In the genomic region with DNA sequence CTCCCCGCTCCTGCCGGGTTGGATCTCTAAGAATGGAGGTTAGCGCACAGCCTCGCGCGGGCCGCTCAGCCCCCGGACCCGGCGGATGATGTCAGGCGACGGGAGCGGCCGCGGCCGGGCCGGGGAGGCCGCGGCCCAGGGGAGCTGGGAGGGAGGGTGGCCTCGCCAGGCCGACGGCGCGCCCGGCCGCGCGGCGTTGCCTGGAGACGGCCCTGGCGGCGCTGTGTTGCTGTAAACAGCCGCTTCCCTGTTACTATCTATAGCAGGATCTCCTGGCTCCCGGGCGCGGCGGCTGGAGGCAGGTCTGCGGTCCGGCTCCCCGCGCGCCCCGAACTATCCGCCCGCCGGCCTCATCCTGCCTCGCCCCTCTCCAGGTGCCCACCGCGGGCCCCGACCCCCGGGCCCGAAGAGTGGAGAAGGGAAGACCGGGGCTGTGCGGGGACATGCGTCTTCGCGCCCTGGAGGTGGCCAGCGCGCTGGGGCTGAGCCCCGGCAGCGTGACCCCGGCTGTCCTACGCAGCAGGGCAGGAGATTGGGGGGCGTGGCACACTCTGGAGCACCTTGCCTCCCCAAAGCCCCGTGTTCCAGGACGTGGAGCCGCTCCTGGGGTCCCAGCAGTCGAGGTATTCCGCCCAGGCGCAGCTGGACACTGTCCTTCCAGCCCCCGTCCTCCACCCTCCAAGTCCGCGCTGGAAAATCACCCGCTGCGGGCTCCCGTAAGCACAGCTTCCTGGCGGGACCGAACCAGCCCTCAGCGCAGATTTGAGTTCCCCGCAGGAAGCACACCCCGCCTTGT, we compare ENCODE assay signal across 1 cellular context.
TF ChIP-seq lines count a peak whose summit lies in the region.

No MANE protein-coding gene starts in this region.

TF ChIP-seq in GM12878, 131 proteins besides CTCF, POLR2A, EP300 and RAD21 (continued from another document and continues in another):
- TF ChIP-seq, protein P1, sequence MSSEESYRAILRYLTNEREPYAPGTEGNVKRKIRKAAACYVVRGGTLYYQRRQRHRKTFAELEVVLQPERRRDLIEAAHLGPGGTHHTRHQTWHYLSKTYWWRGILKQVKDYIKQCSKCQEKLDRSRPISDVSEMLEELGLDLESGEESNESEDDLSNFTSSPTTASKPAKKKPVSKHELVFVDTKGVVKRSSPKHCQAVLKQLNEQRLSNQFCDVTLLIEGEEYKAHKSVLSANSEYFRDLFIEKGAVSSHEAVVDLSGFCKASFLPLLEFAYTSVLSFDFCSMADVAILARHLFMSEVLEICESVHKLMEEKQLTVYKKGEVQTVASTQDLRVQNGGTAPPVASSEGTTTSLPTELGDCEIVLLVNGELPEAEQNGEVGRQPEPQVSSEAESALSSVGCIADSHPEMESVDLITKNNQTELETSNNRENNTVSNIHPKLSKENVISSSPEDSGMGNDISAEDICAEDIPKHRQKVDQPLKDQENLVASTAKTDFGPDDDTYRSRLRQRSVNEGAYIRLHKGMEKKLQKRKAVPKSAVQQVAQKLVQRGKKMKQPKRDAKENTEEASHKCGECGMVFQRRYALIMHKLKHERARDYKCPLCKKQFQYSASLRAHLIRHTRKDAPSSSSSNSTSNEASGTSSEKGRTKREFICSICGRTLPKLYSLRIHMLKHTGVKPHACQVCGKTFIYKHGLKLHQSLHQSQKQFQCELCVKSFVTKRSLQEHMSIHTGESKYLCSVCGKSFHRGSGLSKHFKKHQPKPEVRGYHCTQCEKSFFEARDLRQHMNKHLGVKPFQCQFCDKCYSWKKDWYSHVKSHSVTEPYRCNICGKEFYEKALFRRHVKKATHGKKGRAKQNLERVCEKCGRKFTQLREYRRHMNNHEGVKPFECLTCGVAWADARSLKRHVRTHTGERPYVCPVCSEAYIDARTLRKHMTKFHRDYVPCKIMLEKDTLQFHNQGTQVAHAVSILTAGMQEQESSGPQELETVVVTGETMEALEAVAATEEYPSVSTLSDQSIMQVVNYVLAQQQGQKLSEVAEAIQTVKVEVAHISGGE (CRISPR knock-in tag; IDR thresholded peaks at IDR 0.05): no peak
- TF ChIP-seq PAX8 (IDR thresholded peaks at IDR 0.05) (no peak), TCF7 (IDR thresholded peaks at IDR 0.05; ENCODE audit: borderline replicate concordance) (no peak), SIX5 (IDR thresholded peaks at IDR 0.05; ENCODE audit: low read depth, low read length, severe bottlenecking) (no peak), SP1 (IDR thresholded peaks at IDR 0.05; ENCODE audit: low read depth, low read length) (no peak), NFXL1 (IDR thresholded peaks at IDR 0.05; ENCODE audit: borderline replicate concordance) (no peak), FOXK2 (IDR thresholded peaks at IDR 0.05) (no peak), CEBPB (IDR thresholded peaks at IDR 0.05; ENCODE audit: borderline replicate concordance in 1 of 2, low read depth in 2 of 2, low read length in 2 of 2) (no peak), TBL1XR1 (IDR thresholded peaks at IDR 0.05; ENCODE audit: low read depth, low read length) (no peak), POLR2AphosphoS5 (IDR thresholded peaks at IDR 0.05; ENCODE audit: low read length) (no peak), ZNF622 (IDR thresholded peaks at IDR 0.05) (no peak), DPF2 (IDR thresholded peaks at IDR 0.05) (0 out of 2 replicates have a peak, but pooled peaks have one; percentile 64), TCF12 (IDR thresholded peaks at IDR 0.05; ENCODE audit: low read depth, low read length) (0 out of 2 replicates have a peak, but pooled peaks have one; percentile 11), MTA3 (IDR thresholded peaks at IDR 0.05; ENCODE audit: borderline replicate concordance, low read length) (no peak), CHD1 (IDR thresholded peaks at IDR 0.05; ENCODE audit: low read depth, low read length) (no peak), ATF7 (IDR thresholded peaks at IDR 0.05; ENCODE audit: low read depth) (no peak), HDGF (IDR thresholded peaks at IDR 0.05) (no peak), IKZF2 (IDR thresholded peaks at IDR 0.05) (0 out of 4 replicates have a peak, but pooled peaks of 1 of the 2 experiments have one; percentile 21), SUZ12 (IDR thresholded peaks at IDR 0.05; ENCODE audit: unreplicated experiment) (peak; percentile 42), SMAD5 (IDR thresholded peaks at IDR 0.05; ENCODE audit: low read depth) (no peak), BCL11A (IDR thresholded peaks at IDR 0.05; ENCODE audit: low read depth, low read length) (no peak), MXI1 (IDR thresholded peaks at IDR 0.05; ENCODE audit: low read depth, low read length) (peak; percentile 58), SPI1 (IDR thresholded peaks at IDR 0.05; ENCODE audit: borderline replicate concordance, insufficient read depth, low read depth, low read length) (no peak), NRF1 (conservative IDR thresholded peaks at IDR 0.05; ENCODE audit: low read depth, low read length) (no peak)
- TF ChIP-seq, protein P2, sequence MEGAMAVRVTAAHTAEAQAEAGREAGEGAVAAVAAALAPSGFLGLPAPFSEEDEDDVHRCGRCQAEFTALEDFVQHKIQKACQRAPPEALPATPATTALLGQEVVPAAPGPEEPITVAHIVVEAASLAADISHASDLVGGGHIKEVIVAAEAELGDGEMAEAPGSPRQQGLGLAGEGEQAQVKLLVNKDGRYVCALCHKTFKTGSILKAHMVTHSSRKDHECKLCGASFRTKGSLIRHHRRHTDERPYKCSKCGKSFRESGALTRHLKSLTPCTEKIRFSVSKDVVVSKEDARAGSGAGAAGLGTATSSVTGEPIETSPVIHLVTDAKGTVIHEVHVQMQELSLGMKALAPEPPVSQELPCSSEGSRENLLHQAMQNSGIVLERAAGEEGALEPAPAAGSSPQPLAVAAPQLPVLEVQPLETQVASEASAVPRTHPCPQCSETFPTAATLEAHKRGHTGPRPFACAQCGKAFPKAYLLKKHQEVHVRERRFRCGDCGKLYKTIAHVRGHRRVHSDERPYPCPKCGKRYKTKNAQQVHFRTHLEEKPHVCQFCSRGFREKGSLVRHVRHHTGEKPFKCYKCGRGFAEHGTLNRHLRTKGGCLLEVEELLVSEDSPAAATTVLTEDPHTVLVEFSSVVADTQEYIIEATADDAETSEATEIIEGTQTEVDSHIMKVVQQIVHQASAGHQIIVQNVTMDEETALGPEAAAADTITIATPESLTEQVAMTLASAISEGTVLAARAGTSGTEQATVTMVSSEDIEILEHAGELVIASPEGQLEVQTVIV (IDR thresholded peaks at IDR 0.05; ENCODE audit: borderline replicate concordance, partially characterized antibody): no peak
- TF ChIP-seq, protein P3, sequence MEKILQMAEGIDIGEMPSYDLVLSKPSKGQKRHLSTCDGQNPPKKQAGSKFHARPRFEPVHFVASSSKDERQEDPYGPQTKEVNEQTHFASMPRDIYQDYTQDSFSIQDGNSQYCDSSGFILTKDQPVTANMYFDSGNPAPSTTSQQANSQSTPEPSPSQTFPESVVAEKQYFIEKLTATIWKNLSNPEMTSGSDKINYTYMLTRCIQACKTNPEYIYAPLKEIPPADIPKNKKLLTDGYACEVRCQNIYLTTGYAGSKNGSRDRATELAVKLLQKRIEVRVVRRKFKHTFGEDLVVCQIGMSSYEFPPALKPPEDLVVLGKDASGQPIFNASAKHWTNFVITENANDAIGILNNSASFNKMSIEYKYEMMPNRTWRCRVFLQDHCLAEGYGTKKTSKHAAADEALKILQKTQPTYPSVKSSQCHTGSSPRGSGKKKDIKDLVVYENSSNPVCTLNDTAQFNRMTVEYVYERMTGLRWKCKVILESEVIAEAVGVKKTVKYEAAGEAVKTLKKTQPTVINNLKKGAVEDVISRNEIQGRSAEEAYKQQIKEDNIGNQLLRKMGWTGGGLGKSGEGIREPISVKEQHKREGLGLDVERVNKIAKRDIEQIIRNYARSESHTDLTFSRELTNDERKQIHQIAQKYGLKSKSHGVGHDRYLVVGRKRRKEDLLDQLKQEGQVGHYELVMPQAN (conservative IDR thresholded peaks at IDR 0.05): peak; percentile 67; the same call in 1 of the 2 replicates
- TF ChIP-seq, protein P4, sequence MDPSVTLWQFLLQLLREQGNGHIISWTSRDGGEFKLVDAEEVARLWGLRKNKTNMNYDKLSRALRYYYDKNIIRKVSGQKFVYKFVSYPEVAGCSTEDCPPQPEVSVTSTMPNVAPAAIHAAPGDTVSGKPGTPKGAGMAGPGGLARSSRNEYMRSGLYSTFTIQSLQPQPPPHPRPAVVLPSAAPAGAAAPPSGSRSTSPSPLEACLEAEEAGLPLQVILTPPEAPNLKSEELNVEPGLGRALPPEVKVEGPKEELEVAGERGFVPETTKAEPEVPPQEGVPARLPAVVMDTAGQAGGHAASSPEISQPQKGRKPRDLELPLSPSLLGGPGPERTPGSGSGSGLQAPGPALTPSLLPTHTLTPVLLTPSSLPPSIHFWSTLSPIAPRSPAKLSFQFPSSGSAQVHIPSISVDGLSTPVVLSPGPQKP (IDR thresholded peaks at IDR 0.05; ENCODE audit: low read depth, low read length): no peak
- TF ChIP-seq, protein P5, sequence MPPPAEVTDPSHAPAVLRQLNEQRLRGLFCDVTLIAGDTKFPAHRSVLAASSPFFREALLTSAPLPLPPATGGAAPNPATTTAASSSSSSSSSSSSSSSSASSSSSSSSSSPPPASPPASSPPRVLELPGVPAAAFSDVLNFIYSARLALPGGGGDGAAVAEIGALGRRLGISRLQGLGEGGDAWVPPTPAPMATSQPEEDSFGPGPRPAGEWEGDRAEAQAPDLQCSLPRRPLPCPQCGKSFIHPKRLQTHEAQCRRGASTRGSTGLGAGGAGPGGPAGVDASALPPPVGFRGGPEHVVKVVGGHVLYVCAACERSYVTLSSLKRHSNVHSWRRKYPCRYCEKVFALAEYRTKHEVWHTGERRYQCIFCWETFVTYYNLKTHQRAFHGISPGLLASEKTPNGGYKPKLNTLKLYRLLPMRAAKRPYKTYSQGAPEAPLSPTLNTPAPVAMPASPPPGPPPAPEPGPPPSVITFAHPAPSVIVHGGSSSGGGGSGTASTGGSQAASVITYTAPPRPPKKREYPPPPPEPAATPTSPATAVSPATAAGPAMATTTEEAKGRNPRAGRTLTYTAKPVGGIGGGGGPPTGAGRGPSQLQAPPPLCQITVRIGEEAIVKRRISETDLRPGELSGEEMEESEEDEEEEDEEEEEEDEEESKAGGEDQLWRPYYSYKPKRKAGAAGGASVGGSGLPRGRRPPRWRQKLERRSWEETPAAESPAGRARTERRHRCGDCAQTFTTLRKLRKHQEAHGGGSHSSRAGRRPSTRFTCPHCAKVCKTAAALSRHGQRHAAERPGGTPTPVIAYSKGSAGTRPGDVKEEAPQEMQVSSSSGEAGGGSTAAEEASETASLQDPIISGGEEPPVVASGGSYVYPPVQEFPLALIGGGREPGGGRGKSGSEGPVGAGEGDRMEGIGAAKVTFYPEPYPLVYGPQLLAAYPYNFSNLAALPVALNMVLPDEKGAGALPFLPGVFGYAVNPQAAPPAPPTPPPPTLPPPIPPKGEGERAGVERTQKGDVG (CRISPR knock-in tag; IDR thresholded peaks at IDR 0.05): no peak
- TF ChIP-seq, protein P6, sequence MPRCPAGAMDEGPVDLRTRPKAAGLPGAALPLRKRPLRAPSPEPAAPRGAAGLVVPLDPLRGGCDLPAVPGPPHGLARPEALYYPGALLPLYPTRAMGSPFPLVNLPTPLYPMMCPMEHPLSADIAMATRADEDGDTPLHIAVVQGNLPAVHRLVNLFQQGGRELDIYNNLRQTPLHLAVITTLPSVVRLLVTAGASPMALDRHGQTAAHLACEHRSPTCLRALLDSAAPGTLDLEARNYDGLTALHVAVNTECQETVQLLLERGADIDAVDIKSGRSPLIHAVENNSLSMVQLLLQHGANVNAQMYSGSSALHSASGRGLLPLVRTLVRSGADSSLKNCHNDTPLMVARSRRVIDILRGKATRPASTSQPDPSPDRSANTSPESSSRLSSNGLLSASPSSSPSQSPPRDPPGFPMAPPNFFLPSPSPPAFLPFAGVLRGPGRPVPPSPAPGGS (IDR thresholded peaks at IDR 0.05; ENCODE audit: borderline replicate concordance, insufficient read depth, low read depth, low read length, poor library complexity, severe bottlenecking): no peak
- TF ChIP-seq, protein P7, sequence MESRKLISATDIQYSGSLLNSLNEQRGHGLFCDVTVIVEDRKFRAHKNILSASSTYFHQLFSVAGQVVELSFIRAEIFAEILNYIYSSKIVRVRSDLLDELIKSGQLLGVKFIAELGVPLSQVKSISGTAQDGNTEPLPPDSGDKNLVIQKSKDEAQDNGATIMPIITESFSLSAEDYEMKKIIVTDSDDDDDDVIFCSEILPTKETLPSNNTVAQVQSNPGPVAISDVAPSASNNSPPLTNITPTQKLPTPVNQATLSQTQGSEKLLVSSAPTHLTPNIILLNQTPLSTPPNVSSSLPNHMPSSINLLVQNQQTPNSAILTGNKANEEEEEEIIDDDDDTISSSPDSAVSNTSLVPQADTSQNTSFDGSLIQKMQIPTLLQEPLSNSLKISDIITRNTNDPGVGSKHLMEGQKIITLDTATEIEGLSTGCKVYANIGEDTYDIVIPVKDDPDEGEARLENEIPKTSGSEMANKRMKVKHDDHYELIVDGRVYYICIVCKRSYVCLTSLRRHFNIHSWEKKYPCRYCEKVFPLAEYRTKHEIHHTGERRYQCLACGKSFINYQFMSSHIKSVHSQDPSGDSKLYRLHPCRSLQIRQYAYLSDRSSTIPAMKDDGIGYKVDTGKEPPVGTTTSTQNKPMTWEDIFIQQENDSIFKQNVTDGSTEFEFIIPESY (IDR thresholded peaks at IDR 0.05): no peak
- TF ChIP-seq, protein P8, sequence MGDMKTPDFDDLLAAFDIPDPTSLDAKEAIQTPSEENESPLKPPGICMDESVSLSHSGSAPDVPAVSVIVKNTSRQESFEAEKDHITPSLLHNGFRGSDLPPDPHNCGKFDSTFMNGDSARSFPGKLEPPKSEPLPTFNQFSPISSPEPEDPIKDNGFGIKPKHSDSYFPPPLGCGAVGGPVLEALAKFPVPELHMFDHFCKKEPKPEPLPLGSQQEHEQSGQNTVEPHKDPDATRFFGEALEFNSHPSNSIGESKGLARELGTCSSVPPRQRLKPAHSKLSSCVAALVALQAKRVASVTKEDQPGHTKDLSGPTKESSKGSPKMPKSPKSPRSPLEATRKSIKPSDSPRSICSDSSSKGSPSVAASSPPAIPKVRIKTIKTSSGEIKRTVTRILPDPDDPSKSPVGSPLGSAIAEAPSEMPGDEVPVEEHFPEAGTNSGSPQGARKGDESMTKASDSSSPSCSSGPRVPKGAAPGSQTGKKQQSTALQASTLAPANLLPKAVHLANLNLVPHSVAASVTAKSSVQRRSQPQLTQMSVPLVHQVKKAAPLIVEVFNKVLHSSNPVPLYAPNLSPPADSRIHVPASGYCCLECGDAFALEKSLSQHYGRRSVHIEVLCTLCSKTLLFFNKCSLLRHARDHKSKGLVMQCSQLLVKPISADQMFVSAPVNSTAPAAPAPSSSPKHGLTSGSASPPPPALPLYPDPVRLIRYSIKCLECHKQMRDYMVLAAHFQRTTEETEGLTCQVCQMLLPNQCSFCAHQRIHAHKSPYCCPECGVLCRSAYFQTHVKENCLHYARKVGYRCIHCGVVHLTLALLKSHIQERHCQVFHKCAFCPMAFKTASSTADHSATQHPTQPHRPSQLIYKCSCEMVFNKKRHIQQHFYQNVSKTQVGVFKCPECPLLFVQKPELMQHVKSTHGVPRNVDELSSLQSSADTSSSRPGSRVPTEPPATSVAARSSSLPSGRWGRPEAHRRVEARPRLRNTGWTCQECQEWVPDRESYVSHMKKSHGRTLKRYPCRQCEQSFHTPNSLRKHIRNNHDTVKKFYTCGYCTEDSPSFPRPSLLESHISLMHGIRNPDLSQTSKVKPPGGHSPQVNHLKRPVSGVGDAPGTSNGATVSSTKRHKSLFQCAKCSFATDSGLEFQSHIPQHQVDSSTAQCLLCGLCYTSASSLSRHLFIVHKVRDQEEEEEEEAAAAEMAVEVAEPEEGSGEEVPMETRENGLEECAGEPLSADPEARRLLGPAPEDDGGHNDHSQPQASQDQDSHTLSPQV (IDR thresholded peaks at IDR 0.05): no peak
- TF ChIP-seq, protein P9, sequence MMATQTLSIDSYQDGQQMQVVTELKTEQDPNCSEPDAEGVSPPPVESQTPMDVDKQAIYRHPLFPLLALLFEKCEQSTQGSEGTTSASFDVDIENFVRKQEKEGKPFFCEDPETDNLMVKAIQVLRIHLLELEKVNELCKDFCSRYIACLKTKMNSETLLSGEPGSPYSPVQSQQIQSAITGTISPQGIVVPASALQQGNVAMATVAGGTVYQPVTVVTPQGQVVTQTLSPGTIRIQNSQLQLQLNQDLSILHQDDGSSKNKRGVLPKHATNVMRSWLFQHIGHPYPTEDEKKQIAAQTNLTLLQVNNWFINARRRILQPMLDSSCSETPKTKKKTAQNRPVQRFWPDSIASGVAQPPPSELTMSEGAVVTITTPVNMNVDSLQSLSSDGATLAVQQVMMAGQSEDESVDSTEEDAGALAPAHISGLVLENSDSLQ (IDR thresholded peaks at IDR 0.05): no peak
